12 cellular contexts compared by ENCODE assay signal in genomic region chr22:23764931-23765881, GRCh38. TPM values are rescaled to one million over a fixed set of nuclear protein-coding genes. Genes with fewer than 3 reads are reported as not detected.
DNase-seq lines count a peak whose midpoint lies in the region; ATAC-seq and TF ChIP-seq lines count a peak whose summit lies in the region.
"Had no signal": no experiment of that assay in that cellular context is flagged by ENCODE, and none has a peak within 500 bp of the region (broad histone marks: within the 10 kb centered on the region; RNA-seq: fewer than 3 reads in every experiment).

No MANE protein-coding gene starts in this region.

- TF ChIP-seq CTCF in PC-9 (conservative IDR thresholded peaks at IDR 0.05) (no peak), psoas muscle (IDR thresholded peaks at IDR 0.05) (no peak), esophagus muscularis mucosa (IDR thresholded peaks at IDR 0.05) (no peak)

- H3K36me3 Mint-ChIP-seq in activated naive CD4-positive, alpha-beta T cell treated with anti-CD3 and anti-CD28 coated beads for 36 hours (ENCODE audit: low read depth) = peaks cover 13% of the 10 kb centered on the region
- no peaks in the 10 kb centered on the region for H3K36me3 Mint-ChIP-seq in effector memory CD8-positive, alpha-beta T cell (ENCODE audit: insufficient read depth)

- no peak overlapping the region for H3K4me3 ChIP-seq in PC-9
- H3K4me3 ChIP-seq in psoas muscle = peak overlapping the region; percentile 79
- H3K4me3 ChIP-seq in esophagus muscularis mucosa = no peak overlapping the region
- H3K4me3 ChIP-seq: colonic mucosa had no signal

- H3K36me3 ChIP-seq in PC-9 (ENCODE audit: low read depth) (peaks cover 4% of the 10 kb centered on the region; the same call in 1 of the 2 replicates), psoas muscle (ENCODE audit: insufficient read depth in 1 of 2, low read depth in 1 of 2) (peaks cover 0 to 20% of the 10 kb centered on the region in 2 donors), esophagus muscularis mucosa (peaks cover 0 to 21% (median 2%) of the 10 kb centered on the region in 4 donors)
- H3K36me3 ChIP-seq: colonic mucosa had no signal

- H3K9me3 ChIP-seq in PC-9 (ENCODE audit: insufficient read depth, low read depth) = no peaks in the 10 kb centered on the region
- H3K9me3 ChIP-seq in psoas muscle = no peaks in the 10 kb centered on the region
- no peaks in the 10 kb centered on the region for H3K9me3 ChIP-seq in esophagus muscularis mucosa
- H3K9me3 ChIP-seq: colonic mucosa had no signal

- no peaks in the 10 kb centered on the region for H3K27me3 Mint-ChIP-seq in activated naive CD4-positive, alpha-beta T cell treated with anti-CD3 and anti-CD28 coated beads for 36 hours (ENCODE audit: low read depth)
- no peaks in the 10 kb centered on the region for H3K27me3 Mint-ChIP-seq in effector memory CD8-positive, alpha-beta T cell

- no peak for TF ChIP-seq EP300 in esophagus muscularis mucosa (IDR thresholded peaks at IDR 0.05)

- H3K27ac ChIP-seq in PC-9 = no peak overlapping the region
- H3K27ac ChIP-seq in psoas muscle = peak overlapping the region; percentile 27
- H3K27ac ChIP-seq in esophagus muscularis mucosa (replicated peaks in 1 of 4) = no peak overlapping the region
- H3K27ac ChIP-seq: colonic mucosa had no signal

- H3K4me3 Mint-ChIP-seq in activated naive CD4-positive, alpha-beta T cell treated with anti-CD3 and anti-CD28 coated beads for 36 hours = peak overlapping the region; percentile 48
- peak overlapping the region; percentile 54 to 86 for H3K4me3 Mint-ChIP-seq in effector memory CD8-positive, alpha-beta T cell

- BruUV-seq in PC-9 (replicated peaks; lab: Mats Ljungman, UMichigan) = no TSS peak

- peaks cover 10% of the 10 kb centered on the region for H3K79me2 ChIP-seq in PC-9 (ENCODE audit: low read depth)

- DNase-seq in activated naive CD4-positive, alpha-beta T cell treated with anti-CD3 and anti-CD28 coated beads for 36 hours = no peak
- no peak for DNase-seq in activated naive CD4-positive, alpha-beta T cell treated with Interleukin-2 at 50 U/mL for 16 hours
- DNase-seq in PC-9 (no peak), psoas muscle (peak in 1 of 2 donors; percentile 65), esophagus muscularis mucosa (ENCODE audit: extremely low spot score) (no peak), midbrain (lab: John Stamatoyannopoulos, UW) (no peak), DMS 273 (lab: John Stamatoyannopoulos, UW; ENCODE audit: unreplicated experiment) (no peak)
- no peak for DNase-seq in effector memory CD8-positive, alpha-beta T cell
- DNase-seq: colonic mucosa; GF-D8; stimulated activated CD4-positive, alpha-beta T cell treated with anti-CD3 and anti-CD28 coated beads, Interleukin-15, amount 100 ng/mL, for 24 hours; stimulated activated CD8-positive, alpha-beta memory T cell treated with anti-CD3 and anti-CD28 coated beads, Interleukin-4, amount 100 ng/mL, for 48 hours had no signal

- no peak overlapping the region for H2AFZ ChIP-seq in PC-9

- no peak for TF ChIP-seq POLR2A in esophagus muscularis mucosa (IDR thresholded peaks at IDR 0.05; ENCODE audit: low read depth)

- no peaks in the 10 kb centered on the region for H3K9me3 Mint-ChIP-seq in activated naive CD4-positive, alpha-beta T cell treated with anti-CD3 and anti-CD28 coated beads for 36 hours
- H3K9me3 Mint-ChIP-seq in effector memory CD8-positive, alpha-beta T cell = no peaks in the 10 kb centered on the region

- H3K4me2 ChIP-seq in PC-9 = peak overlapping the region; percentile 13; the same call in 1 of the 2 replicates

- H3K4me1 Mint-ChIP-seq in activated naive CD4-positive, alpha-beta T cell treated with anti-CD3 and anti-CD28 coated beads for 36 hours (ENCODE audit: low read depth) = peaks cover 34% of the 10 kb centered on the region
- H3K4me1 Mint-ChIP-seq in effector memory CD8-positive, alpha-beta T cell (ENCODE audit: low read depth in 2 of 2) = peaks cover 26 to 30% of the 10 kb centered on the region in 2 donors

- H3K4me1 ChIP-seq in PC-9 (replicated peaks; ENCODE audit: insufficient read depth) (peaks cover 19% of the 10 kb centered on the region), psoas muscle (peaks cover 30% of the 10 kb centered on the region), esophagus muscularis mucosa (peaks cover 42 to 76% (median 73%) of the 10 kb centered on the region in 4 donors)

- CTCF ChIA-PET in activated naive CD4-positive, alpha-beta T cell treated with anti-CD3 and anti-CD28 coated beads for 36 hours (lab: Charles Lee) = interaction anchor here (0.9 kb wide), 1 partner anchor 174 kb away, joined by 3 read pairs; no protein-coding TSS in a partner anchor
- CTCF ChIA-PET in PC-9 (lab: Charles Lee) = no interaction called here

- H3F3A ChIP-seq in PC-9 (ENCODE audit: insufficient read depth, low read depth) = peaks cover 14% of the 10 kb centered on the region; the same call in 1 of the 2 replicates

- H3K27me3 ChIP-seq in PC-9 (ENCODE audit: insufficient read depth, low read depth) (no peaks in the 10 kb centered on the region), psoas muscle (ENCODE audit: insufficient read depth in 3 of 3, low read length in 2 of 3) (no peaks in the 10 kb centered on the region), esophagus muscularis mucosa (no peaks in the 10 kb centered on the region)
- H3K27me3 ChIP-seq: colonic mucosa had no signal

- ATAC-seq in effector memory CD8-positive, alpha-beta T cell (replicated peaks) = no peak
- ATAC-seq in psoas muscle = peak in 2 of 4 donors; percentile 10 to 16

- intact Hi-C loops in activated naive CD4-positive, alpha-beta T cell treated with anti-CD3 and anti-CD28 coated beads for 36 hours (cut with micrococcal nuclease) = no loop called here
- intact Hi-C loops in PC-9 (cut with micrococcal nuclease; ENCODE audit: unreplicated experiment) = loop anchor here (5.0 kb wide), 1 partner anchor 92 kb away; the partner anchor contains the start of gene SLC2A11
- intact Hi-C loops in psoas muscle (cut with DNase I) = loop anchor here (5.0 kb wide), 3 partner anchors 82 to 223 kb away; no protein-coding TSS in a partner anchor
- intact Hi-C loops in esophagus muscularis mucosa (cut with DNase I) = loop anchor here (5.0 to 10.0 kb wide), 2 partner anchors 82 to 220 kb away; no protein-coding TSS in a partner anchor

- POLR2A ChIA-PET in PC-9 (lab: Charles Lee; ENCODE audit: unreplicated experiment) = no interaction called here

- 39 to 54% (median 46%) methylated on average over 9 of the region's 9 CpGs for WGBS in psoas muscle, 3 donors
- WGBS in esophagus muscularis mucosa = 81% methylated on average over 5 of the region's 9 CpGs

- H4K20me1 ChIP-seq in PC-9 (ENCODE audit: insufficient read depth) = peaks cover 28% of the 10 kb centered on the region

- no peak overlapping the region for H3K27ac Mint-ChIP-seq in activated naive CD4-positive, alpha-beta T cell treated with anti-CD3 and anti-CD28 coated beads for 36 hours
- H3K27ac Mint-ChIP-seq in effector memory CD8-positive, alpha-beta T cell = no peak overlapping the region

- H3K9me2 ChIP-seq in PC-9 (ENCODE audit: insufficient read depth) = no peaks in the 10 kb centered on the region

RNA-seq across cellular contexts. Expression of gene C22orf15, which starts 2.4 kb away (rescaled TPM):
- total RNA-seq in activated naive CD4-positive, alpha-beta T cell treated with anti-CD3 and anti-CD28 coated beads for 36 hours = 1 to 10 TPM; 1.1 to 1.4 TPM
- total RNA-seq in PC-9 (2021) = not detected in 2 replicates
- under 1 TPM in 1 of 4 donors, not detected in 3; 0.34 TPM for total RNA-seq in psoas muscle
- polyA plus RNA-seq in psoas muscle = under 1 TPM in 1 of 3 donors, not detected in 2; 0.04 TPM
- total RNA-seq in esophagus muscularis mucosa = under 1 TPM in 1 of 4 donors, not detected in 3; 0.58 TPM
- total RNA-seq: colonic mucosa had no signal

RNA-seq across cellular contexts. Expression of gene CHCHD10, which starts 2.6 kb away (rescaled TPM):
- 100 to 1,000 TPM; 190 to 191 TPM for total RNA-seq in activated naive CD4-positive, alpha-beta T cell treated with anti-CD3 and anti-CD28 coated beads for 36 hours
- total RNA-seq in PC-9 (2021) (37.0 and 43.5 TPM in 2 replicates), psoas muscle (1,000 to 10,000 TPM in 1 of 4 donors, 100 to 1,000 TPM in 3; 659 to 1,066 (median 865) TPM), esophagus muscularis mucosa (10 to 100 TPM; 22.9 to 97.7 (median 44.6) TPM)
- 100 to 1,000 TPM; 460 to 861 (median 645) TPM for polyA plus RNA-seq in psoas muscle

RNA-seq across cellular contexts. Expression of gene MMP11, which starts 7.4 kb away (rescaled TPM):
- total RNA-seq in activated naive CD4-positive, alpha-beta T cell treated with anti-CD3 and anti-CD28 coated beads for 36 hours = under 1 TPM; 0.43 to 0.47 TPM
- total RNA-seq in PC-9 (2021) (2.4 and 3.6 TPM in 2 replicates), psoas muscle (1 to 10 TPM; 1.3 to 2.9 (median 1.5) TPM), esophagus muscularis mucosa (1 to 10 TPM; 2.8 to 6.5 (median 5.4) TPM)
- polyA plus RNA-seq in psoas muscle = under 1 TPM; 0.35 to 0.47 (median 0.43) TPM

RNA-seq across cellular contexts. Expression of gene VPREB3, which starts 11.0 kb away (rescaled TPM):
- not detected for total RNA-seq in activated naive CD4-positive, alpha-beta T cell treated with anti-CD3 and anti-CD28 coated beads for 36 hours
- total RNA-seq in PC-9 (2021) (0.90 and 1.1 TPM in 2 replicates), psoas muscle (1 to 10 TPM in 2 of 4 donors, under 1 TPM in 2; 0.79 to 3.2 (median 0.99) TPM), esophagus muscularis mucosa (not detected)
- under 1 TPM; 0.61 to 0.89 (median 0.82) TPM for polyA plus RNA-seq in psoas muscle

RNA-seq across cellular contexts. Expression of gene ZNF70, which starts 14.3 kb away (rescaled TPM):
- total RNA-seq in activated naive CD4-positive, alpha-beta T cell treated with anti-CD3 and anti-CD28 coated beads for 36 hours = under 1 TPM; 0.79 to 0.93 TPM
- total RNA-seq in PC-9 (2021) = 2.8 and 2.9 TPM in 2 replicates
- 10 to 100 TPM in 1 of 4 donors, 1 to 10 TPM in 3; 2.1 to 12.9 (median 4.0) TPM for total RNA-seq in psoas muscle
- 1 to 10 TPM; 1.2 to 3.8 (median 1.8) TPM for polyA plus RNA-seq in psoas muscle
- total RNA-seq in esophagus muscularis mucosa = 1 to 10 TPM; 3.1 to 6.5 (median 5.4) TPM
